ENCODE assay signal across 10 cellular contexts in genomic region chr18:51654441-51655326, GRCh38.
DNase-seq lines count a peak whose midpoint lies in the region; ATAC-seq and TF ChIP-seq lines count a peak whose summit lies in the region.
"Had no signal": no experiment of that assay in that cellular context is flagged by ENCODE, and none has a peak within 500 bp of the region (broad histone marks: within the 10 kb centered on the region; RNA-seq: fewer than 3 reads in every experiment).

No MANE protein-coding gene starts in this region.

- H3K9ac ChIP-seq in MM.1S (ENCODE audit: low read length): no peak overlapping the region

- no peak for TF ChIP-seq CTCF in MM.1S (IDR thresholded peaks at IDR 0.05; ENCODE audit: low read length)

- no peak overlapping the region for H3K27ac Mint-ChIP-seq in naive thymus-derived CD8-positive, alpha-beta T cell
- H3K27ac Mint-ChIP-seq: activated naive CD8-positive, alpha-beta T cell treated with anti-CD3 and anti-CD28 coated beads, Interleukin-2, amount 10 ng/mL, durations not matched to agents 7 days and 5 days had no signal

- POLR2A ChIA-PET in naive thymus-derived CD8-positive, alpha-beta T cell (lab: Charles Lee): no interaction called here

- ATAC-seq in GM19463 (IDR thresholded peaks at IDR 0.05; ENCODE audit: unreplicated experiment) (peak; percentile 73), HG03039 (IDR thresholded peaks at IDR 0.05; ENCODE audit: unreplicated experiment) (peak; percentile 70)
- ATAC-seq in naive thymus-derived CD8-positive, alpha-beta T cell: no peak

- no peaks in the 10 kb centered on the region for H3K4me1 Mint-ChIP-seq in naive thymus-derived CD8-positive, alpha-beta T cell
- H3K4me1 Mint-ChIP-seq: activated naive CD8-positive, alpha-beta T cell treated with anti-CD3 and anti-CD28 coated beads, Interleukin-2, amount 10 ng/mL, durations not matched to agents 7 days and 5 days had no signal

- DNase-seq in DMS 273 treated with DMSO at 0.1 percent for 48 hours (lab: John Stamatoyannopoulos, UW) (peak; percentile 50), NCI-H2227 treated with DMSO at 0.1 percent for 48 hours (lab: John Stamatoyannopoulos, UW) (peak; percentile 84), NCI-H128 (lab: John Stamatoyannopoulos, UW; ENCODE audit: unreplicated experiment) (no peak), hypothalamus (lab: John Stamatoyannopoulos, UW) (no peak), MM.1S (no peak)
- no peak for DNase-seq in naive thymus-derived CD8-positive, alpha-beta T cell
- DNase-seq: activated naive CD8-positive, alpha-beta T cell treated with anti-CD3 and anti-CD28 coated beads, Interleukin-2, amount 10 ng/mL, durations not matched to agents 7 days and 5 days; stimulated activated CD4-positive, alpha-beta T cell treated with anti-CD3 and anti-CD28 coated beads, Interleukin-1b, Interleukin-23, amount 100 ng/mL, for 48 hours had no signal

- no peak overlapping the region for H3K27ac ChIP-seq in MM.1S (ENCODE audit: low read length)

- H3K9me2 ChIP-seq in MM.1S (replicated peaks; ENCODE audit: insufficient read depth, low read length): no peaks in the 10 kb centered on the region

- no peak overlapping the region for H2AFZ ChIP-seq in MM.1S (ENCODE audit: low read length)

- no peaks in the 10 kb centered on the region for H3K4me1 ChIP-seq in MM.1S (ENCODE audit: low read length)

- no peak overlapping the region for H3K4me3 ChIP-seq in MM.1S (ENCODE audit: low read length)

- H3K4me3 Mint-ChIP-seq in naive thymus-derived CD8-positive, alpha-beta T cell: no peak overlapping the region
- H3K4me3 Mint-ChIP-seq: activated naive CD8-positive, alpha-beta T cell treated with anti-CD3 and anti-CD28 coated beads, Interleukin-2, amount 10 ng/mL, durations not matched to agents 7 days and 5 days had no signal

- H3K9me3 Mint-ChIP-seq in naive thymus-derived CD8-positive, alpha-beta T cell: peaks cover 0 to 4% (median 0%) of the 10 kb centered on the region in 9 donors
- H3K9me3 Mint-ChIP-seq: activated naive CD8-positive, alpha-beta T cell treated with anti-CD3 and anti-CD28 coated beads, Interleukin-2, amount 10 ng/mL, durations not matched to agents 7 days and 5 days had no signal

- H3F3A ChIP-seq in MM.1S (ENCODE audit: insufficient read depth, low read length): no peaks in the 10 kb centered on the region

- H3K9me3 ChIP-seq in MM.1S (replicated peaks; ENCODE audit: insufficient read depth, low read length): no peaks in the 10 kb centered on the region

- H3K36me3 Mint-ChIP-seq in naive thymus-derived CD8-positive, alpha-beta T cell: no peaks in the 10 kb centered on the region
- H3K36me3 Mint-ChIP-seq: activated naive CD8-positive, alpha-beta T cell treated with anti-CD3 and anti-CD28 coated beads, Interleukin-2, amount 10 ng/mL, durations not matched to agents 7 days and 5 days had no signal

- H3K4me2 ChIP-seq in MM.1S (ENCODE audit: low read depth, low read length): no peak overlapping the region

- peaks cover 6 to 51% (median 13%) of the 10 kb centered on the region in 5 donors for H3K27me3 Mint-ChIP-seq in naive thymus-derived CD8-positive, alpha-beta T cell

- H3K27me3 ChIP-seq in MM.1S (replicated peaks; ENCODE audit: insufficient read depth, low read length): no peaks in the 10 kb centered on the region

- H4K20me1 ChIP-seq in MM.1S (ENCODE audit: insufficient read depth, low read length): no peaks in the 10 kb centered on the region

- H3K79me2 ChIP-seq in MM.1S (ENCODE audit: low read length): no peaks in the 10 kb centered on the region

- H3K36me3 ChIP-seq in MM.1S (replicated peaks; ENCODE audit: insufficient read depth, low read length): no peaks in the 10 kb centered on the region

Comparison
In these comparisons a context has a peak if more than half of its experiments do, and no peak if none do; other contexts are left out.
1. DNase-seq: peak in DMS 273 treated with DMSO at 0.1 percent for 48 hours (single experiment) and NCI-H2227 treated with DMSO at 0.1 percent for 48 hours (single experiment); none in NCI-H128 (single experiment), naive thymus-derived CD8-positive, alpha-beta T cell (0 of 10), hypothalamus (0 of 51) and MM.1S (single experiment).
2. ATAC-seq: peak in GM19463 (single experiment) and HG03039 (single experiment); none in naive thymus-derived CD8-positive, alpha-beta T cell (0 of 2).